Comparison of ENCODE assay signal across 8 cellular contexts in genomic region chr20:1325173-1326030, GRCh38. TPM values are rescaled to one million over a fixed set of nuclear protein-coding genes. Genes with fewer than 3 reads are reported as not detected.
DNase-seq lines count a peak whose midpoint lies in the region; ATAC-seq and FAIRE-seq lines count a peak whose summit lies in the region.

No MANE protein-coding gene starts in this region.

- H3K27ac Mint-ChIP-seq in activated CD4-positive, alpha-beta T cell treated with anti-CD3 and anti-CD28 coated beads for 36 hours = no peak overlapping the region

- H3K4me1 ChIP-seq in BLaER1 = peaks cover 76% of the 10 kb centered on the region

- FAIRE-seq in GM19239 (lab: Jason Lieb, UNC) (peak; percentile 99), colon (lab: Jason Lieb, UNC) (peak; percentile 5)

- peak overlapping the region; percentile 82 for H3K4me3 ChIP-seq in BLaER1

- intact Hi-C loops in activated CD4-positive, alpha-beta T cell treated with anti-CD3 and anti-CD28 coated beads for 36 hours (cut with DNase I, micrococcal nuclease) = loop anchor here (1.0 to 5.0 kb wide), 14 partner anchors 31 to 777 kb away; partner anchors contain the start of genes FKBP1A (in 2 of the 2), NSFL1C (in 2 of the 2), PSMF1 (in 1 of the 2) and SNPH (in 1 of the 2)

- H3K4me1 Mint-ChIP-seq in activated CD4-positive, alpha-beta T cell treated with anti-CD3 and anti-CD28 coated beads for 36 hours = peaks cover 28% of the 10 kb centered on the region

- peak overlapping the region; percentile 96 for H3K27ac ChIP-seq in BLaER1

- H4K20me1 ChIP-seq in BLaER1 = peaks cover 35% of the 10 kb centered on the region

- peak; percentile 79 for ATAC-seq in HG03439 (IDR thresholded peaks at IDR 0.05; ENCODE audit: unreplicated experiment)
- ATAC-seq in activated CD4-positive, alpha-beta T cell treated with anti-CD3 and anti-CD28 coated beads for 36 hours = peak; percentile 83

- CTCF ChIA-PET in activated CD4-positive, alpha-beta T cell treated with anti-CD3 and anti-CD28 coated beads for 36 hours (lab: Charles Lee) = interaction anchor here (0.5 to 1.1 kb wide), 6 partner anchors 9 to 110 kb away, joined by 3 to 4 read pairs (median 3); no protein-coding TSS in a partner anchor

- H3K36me3 Mint-ChIP-seq in activated CD4-positive, alpha-beta T cell treated with anti-CD3 and anti-CD28 coated beads for 36 hours (ENCODE audit: low read depth) = peaks cover 8% of the 10 kb centered on the region

- H3K9ac ChIP-seq in BLaER1 = peak overlapping the region; percentile 97

- H3K27me3 Mint-ChIP-seq in activated CD4-positive, alpha-beta T cell treated with anti-CD3 and anti-CD28 coated beads for 36 hours = no peaks in the 10 kb centered on the region

- H3K36me3 ChIP-seq in BLaER1 = peaks cover 9% of the 10 kb centered on the region

- H3K9me3 Mint-ChIP-seq in activated CD4-positive, alpha-beta T cell treated with anti-CD3 and anti-CD28 coated beads for 36 hours (ENCODE audit: low read depth) = no peaks in the 10 kb centered on the region

- peak overlapping the region; percentile 90 for H3K4me2 ChIP-seq in BLaER1

- H3K27me3 ChIP-seq in BLaER1 = no peaks in the 10 kb centered on the region

- no peaks in the 10 kb centered on the region for H3K9me3 ChIP-seq in BLaER1

- DNase-seq in GM19239 (ENCODE audit: insufficient read length, low spot score) = peak; percentile 90
- peak; percentile 97 for DNase-seq in NCI-H510A treated with DMSO at 0.1 percent for 48 hours (lab: John Stamatoyannopoulos, UW)
- DNase-seq in activated CD4-positive, alpha-beta T cell treated with anti-CD3 and anti-CD28 coated beads for 36 hours = peak; percentile 99
- peak; percentile 97 for DNase-seq in kidney tubule cell (ENCODE audit: low spot score)
- peak; percentile 98 for DNase-seq in stimulated activated CD4-positive, alpha-beta T cell treated with anti-CD3 and anti-CD28 coated beads, Interleukin-1b, Interleukin-23, amount 100 ng/mL, for 1 hour (ENCODE audit: low read depth in 2 of 2)

- H3K4me3 Mint-ChIP-seq in activated CD4-positive, alpha-beta T cell treated with anti-CD3 and anti-CD28 coated beads for 36 hours = no peak overlapping the region

- POLR2A ChIA-PET in activated CD4-positive, alpha-beta T cell treated with anti-CD3 and anti-CD28 coated beads for 36 hours (lab: Charles Lee) = interaction anchor here (0.6 to 1.5 kb wide), 9 partner anchors 12 to 500 kb away, joined by 3 to 15 read pairs (median 3); partner anchors contain the start of gene NSFL1C

RNA-seq across cellular contexts. Expression of gene SDCBP2, which starts 3.5 kb away (rescaled TPM):
- total RNA-seq in activated CD4-positive, alpha-beta T cell treated with anti-CD3 and anti-CD28 coated beads for 36 hours = 1 to 10 TPM; 2.8 to 3.2 TPM

RNA-seq across cellular contexts. Expression of gene SNPH, which starts 59.3 kb away (rescaled TPM):
- 1 to 10 TPM; 2.5 to 2.9 TPM for total RNA-seq in activated CD4-positive, alpha-beta T cell treated with anti-CD3 and anti-CD28 coated beads for 36 hours

Comparison
In these comparisons a context has a peak if more than half of its experiments do, and no peak if none do; other contexts are left out.
1. Peak in every context shown above with its lines: DNase-seq, ATAC-seq, H3K4me3 ChIP-seq and H3K27ac ChIP-seq.